Comparison of ENCODE assay signal across 1 cellular context in genomic region chr4:76752911-76753494, GRCh38.
A peak's percentile ranks its signal among the peaks of the same experiment; 100 is the strongest.
TF ChIP-seq lines count a peak whose summit lies in the region.

No MANE protein-coding gene starts in this region.

TF ChIP-seq in SK-N-SH, 30 proteins besides CTCF, POLR2A, EP300 and RAD21 (continued from another document):
- peak; percentile 23; the same call in 1 of the 2 replicates for TF ChIP-seq ZBTB33 (IDR thresholded peaks at IDR 0.05; ENCODE audit: borderline replicate concordance, low read depth)
- TF ChIP-seq MEF2A (IDR thresholded peaks at IDR 0.05; ENCODE audit: borderline replicate concordance, low read depth) = peak; percentile 40; the same call in 1 of the 2 replicates
- TF ChIP-seq MXI1 (IDR thresholded peaks at IDR 0.05; ENCODE audit: low read depth, low read length) = peak; percentile 60; the same call in 1 of the 2 replicates
- peak; percentile 45; the same call in 1 of the 2 replicates for TF ChIP-seq RXRA (IDR thresholded peaks at IDR 0.05; ENCODE audit: borderline replicate concordance, low read depth)
- TF ChIP-seq TAF1 (IDR thresholded peaks at IDR 0.05; ENCODE audit: borderline replicate concordance, low read depth, low read length) = peak; percentile 31; the same call in 1 of the 2 replicates
- TF ChIP-seq RCOR1 (IDR thresholded peaks at IDR 0.05; ENCODE audit: low read length) = peak; percentile 63
- no peak for TF ChIP-seq USF2 (IDR thresholded peaks at IDR 0.05; ENCODE audit: borderline replicate concordance, low read depth, low read length)
- peak; percentile 87 for TF ChIP-seq PBX3 (IDR thresholded peaks at IDR 0.05)
